ENCODE assay signal across 10 cellular contexts in the genomic region with DNA sequence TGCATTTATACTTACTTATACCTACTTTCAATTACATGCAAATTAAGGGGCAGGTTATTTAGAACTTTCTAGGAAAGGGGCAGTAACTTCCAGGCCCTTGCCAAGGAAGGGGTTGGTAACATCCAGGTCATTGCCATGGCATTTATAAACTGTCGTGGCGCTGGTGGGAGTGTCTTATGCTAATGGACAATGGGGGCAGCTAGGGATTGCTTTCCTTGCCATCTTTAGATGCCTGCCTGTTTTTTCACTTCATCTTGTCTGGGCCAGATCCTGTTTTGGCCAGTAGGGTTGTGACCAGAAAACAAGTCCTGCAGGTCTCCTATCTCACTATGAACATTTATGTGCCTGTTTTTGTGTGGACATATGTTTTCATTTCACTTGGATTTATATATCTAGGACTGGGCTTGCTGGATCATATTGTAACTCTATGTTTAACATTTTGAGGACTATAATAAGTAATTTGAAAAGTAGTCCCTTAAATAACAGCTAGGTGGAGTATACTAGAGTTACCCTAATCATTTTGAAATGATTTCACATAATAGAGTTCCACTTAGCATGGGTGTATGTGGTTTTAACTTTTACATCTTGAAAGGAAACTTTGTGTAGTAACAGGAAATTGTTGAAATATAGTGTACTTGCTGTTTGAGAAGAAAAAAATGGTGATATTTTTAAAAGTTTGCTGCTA. TPM values are rescaled to one million over a fixed set of nuclear protein-coding genes. Genes with fewer than 3 reads are reported as not detected.
DNase-seq lines count a peak whose midpoint lies in the region; ATAC-seq and TF ChIP-seq lines count a peak whose summit lies in the region.
"Had no signal": no experiment of that assay in that cellular context is flagged by ENCODE, and none has a peak within 500 bp of the region (broad histone marks: within the 10 kb centered on the region; RNA-seq: fewer than 3 reads in every experiment).

No MANE protein-coding gene starts in this region.

- TF ChIP-seq POLR2A in Peyer's patch (IDR thresholded peaks at IDR 0.05) (no peak), stomach (IDR thresholded peaks at IDR 0.05) (no peak)

- H3K27me3 Mint-ChIP-seq in glutamatergic neuron (ENCODE audit: unreplicated experiment): peaks cover 4% of the 10 kb centered on the region

- peaks cover 22% of the 10 kb centered on the region for H3K4me1 Mint-ChIP-seq in glutamatergic neuron (ENCODE audit: low read depth, unreplicated experiment)

- H3K36me3 ChIP-seq in cardiac muscle cell: no peaks in the 10 kb centered on the region
- no peaks in the 10 kb centered on the region for H3K36me3 ChIP-seq in Peyer's patch
- H3K36me3 ChIP-seq in stomach: peaks cover 0 to 4% (median 0%) of the 10 kb centered on the region in 4 donors

- TF ChIP-seq CTCF in cardiac muscle cell (IDR thresholded peaks at IDR 0.05; ENCODE audit: low read depth, low read length) (peak; percentile 37), Peyer's patch (IDR thresholded peaks at IDR 0.05) (peak in 4 of 6 experiments; percentile 16 to 34 (median 27)), glutamatergic neuron (IDR thresholded peaks at IDR 0.05; ENCODE audit: partially characterized antibody, unreplicated experiment) (peak; percentile 20), stomach (IDR thresholded peaks at IDR 0.05) (peak in 1 of 7 experiments; percentile 14), omental fat pad (IDR thresholded peaks at IDR 0.05) (no peak)

- ATAC-seq in left cardiac atrium (no peak), HG03565 (IDR thresholded peaks at IDR 0.05; ENCODE audit: unreplicated experiment) (no peak), omental fat pad (ENCODE audit: low FRiP score) (no peak)

- H3K4me3 ChIP-seq in cardiac muscle cell (no peak overlapping the region), Peyer's patch (no peak overlapping the region), stomach (no peak overlapping the region)

- H3K9me3 ChIP-seq in cardiac muscle cell (ENCODE audit: low read depth) (no peaks in the 10 kb centered on the region), Peyer's patch (peaks cover 0 to 11% (median 0%) of the 10 kb centered on the region in 4 donors), stomach (peaks cover 0 to 28% (median 11%) of the 10 kb centered on the region in 4 donors)

- DNase-seq in cardiac muscle cell (ENCODE audit: low read depth in 1 of 2, low spot score in 1 of 2) (peak in 1 of 2 donors; percentile 38), left cardiac atrium (no peak), Peyer's patch (no peak), glutamatergic neuron (no peak), stomach (no peak), omental fat pad (ENCODE audit: low spot score) (no peak)
- DNase-seq in effector CD8-positive, alpha-beta T cell (lab: John Stamatoyannopoulos, UW): no peak
- DNase-seq: kidney, NCI-H748 treated with DMSO at 0.1 percent for 48 hours had no signal

- WGBS in stomach, 5 donors: 90 to 100% (median 95%) methylated on average over 2 of the region's 2 CpGs

- no peak overlapping the region for H3K4me3 Mint-ChIP-seq in glutamatergic neuron (ENCODE audit: unreplicated experiment)

- no peak for TF ChIP-seq EP300 in stomach (IDR thresholded peaks at IDR 0.05)

- no peak overlapping the region for H3K27ac Mint-ChIP-seq in glutamatergic neuron (ENCODE audit: unreplicated experiment)

- intact Hi-C loops in left cardiac atrium (cut with DNase I): no loop called here
- intact Hi-C loops in stomach (cut with DNase I; ENCODE audit: low total_unique reads): no loop called here

- peaks cover 2% of the 10 kb centered on the region for H3K9me3 Mint-ChIP-seq in glutamatergic neuron (ENCODE audit: unreplicated experiment)

- H3K27me3 ChIP-seq in cardiac muscle cell: no peaks in the 10 kb centered on the region
- no peaks in the 10 kb centered on the region for H3K27me3 ChIP-seq in Peyer's patch
- H3K27me3 ChIP-seq in stomach: no peaks in the 10 kb centered on the region

- H3K27ac ChIP-seq in cardiac muscle cell: no peak overlapping the region
- peak overlapping the region in 1 of 4 donors; percentile 21 for H3K27ac ChIP-seq in Peyer's patch
- H3K27ac ChIP-seq in stomach: peak overlapping the region in 2 of 5 donors; percentile 33 to 44

- peaks cover 27% of the 10 kb centered on the region for H3K4me1 ChIP-seq in cardiac muscle cell (ENCODE audit: low read depth)
- peaks cover 0 to 3% (median 0%) of the 10 kb centered on the region in 4 donors for H3K4me1 ChIP-seq in Peyer's patch
- peaks cover 0 to 28% (median 9%) of the 10 kb centered on the region in 4 donors for H3K4me1 ChIP-seq in stomach

- H3K36me3 Mint-ChIP-seq in glutamatergic neuron (ENCODE audit: unreplicated experiment): peaks cover 8% of the 10 kb centered on the region

RNA-seq across cellular contexts. Expression of a gene that starts 56.1 kb away (rescaled TPM):
- total RNA-seq in cardiac muscle cell (19.6 and 22.6 TPM in 2 replicates), left cardiac atrium (10 to 100 TPM; 13.4 to 13.8 TPM), Peyer's patch (10 to 100 TPM; 10.7 to 60.8 (median 24.9) TPM), glutamatergic neuron (ENCODE audit: unreplicated experiment) (16.0 TPM), stomach (10 to 100 TPM in 4 of 5 donors, 1 to 10 TPM in 1; 7.5 to 51.3 (median 21.1) TPM), omental fat pad (10 to 100 TPM in 2 of 4 donors, 1 to 10 TPM in 2; 6.7 to 10.9 (median 8.7) TPM)
- polyA plus RNA-seq in cardiac muscle cell (24.7 and 25.5 TPM in 2 replicates), stomach (1 to 10 TPM in 2 of 3 donors, under 1 TPM in 1; 0.76 to 2.2 (median 1.8) TPM)

Comparison
In these comparisons a context has a peak if more than half of its experiments do, and no peak if none do; other contexts are left out.
1. CTCF ChIP-seq: peak in cardiac muscle cell (single experiment), Peyer's patch (4 of 6) and glutamatergic neuron (single experiment); none in omental fat pad (0 of 3).